ENCODE assay signal across 21 cellular contexts in the genomic region with DNA sequence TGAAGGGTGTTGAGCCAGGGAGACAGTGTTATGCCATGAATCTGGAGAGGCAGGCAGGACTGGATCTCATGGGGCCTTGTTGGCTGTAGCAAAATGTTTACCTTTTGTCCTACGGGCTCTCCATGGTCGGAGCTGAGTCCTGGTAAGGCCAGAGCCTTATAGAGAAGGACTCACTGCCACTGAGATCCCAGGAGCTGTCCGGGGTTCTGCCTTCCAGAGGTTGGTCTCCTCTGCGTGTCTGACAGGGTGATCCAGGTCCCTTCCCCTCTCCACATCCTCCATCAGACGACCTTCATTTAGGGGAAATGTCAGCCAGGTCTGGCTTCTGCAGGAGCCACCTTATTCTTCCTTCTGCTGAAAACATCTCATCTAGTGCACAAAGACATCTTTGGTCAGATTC.
DNase-seq lines count a peak whose midpoint lies in the region; ATAC-seq and TF ChIP-seq lines count a peak whose summit lies in the region.
"Had no signal": no experiment of that assay in that cellular context is flagged by ENCODE, and none has a peak within 500 bp of the region (broad histone marks: within the 10 kb centered on the region; RNA-seq: fewer than 3 reads in every experiment).

No MANE protein-coding gene starts in this region.

- H3K4me1 ChIP-seq in HEK293 (ENCODE audit: control insufficient read depth, insufficient read depth, low read length): no peaks in the 10 kb centered on the region
- H3K4me1 ChIP-seq: Caco-2 had no signal

- H3K9me3 Mint-ChIP-seq in nephron progenitor cell: no peaks in the 10 kb centered on the region
- peaks cover 3% of the 10 kb centered on the region for H3K9me3 Mint-ChIP-seq in stimulated activated effector memory CD8-positive, alpha-beta T cell treated with anti-CD3 and anti-CD28 coated beads, Interleukin-12 subunit alpha, Interleukin-12 subunit beta, amount 100 ng/mL, for 72 hours
- H3K9me3 Mint-ChIP-seq: CD8-positive, alpha-beta T cell had no signal

- DNase-seq in ELF-1 (ENCODE audit: low read depth, low spot score) (peak; percentile 13), coronary artery (ENCODE audit: low spot score) (peak; percentile 28), nephron progenitor cell (peak; percentile 29), RWPE1 (ENCODE audit: low spot score) (no peak)
- DNase-seq in stimulated activated effector memory CD8-positive, alpha-beta T cell treated with anti-CD3 and anti-CD28 coated beads, Interleukin-12 subunit alpha, Interleukin-12 subunit beta, amount 100 ng/mL, for 72 hours (ENCODE audit: low spot score in 2 of 2): no peak
- DNase-seq: Caco-2; CD8-positive, alpha-beta T cell; EL; GF-D8; HCEC 1CT; KG1; MG63; NCI-H2029; NCI-H446; NCI-H524 treated with DMSO at 0.1 percent for 48 hours; NCI-H774; T-helper 1 cell had no signal

- H3K4me3 ChIP-seq in HEK293 (ENCODE audit: low read depth, low read length): no peak overlapping the region
- no peak overlapping the region for H3K4me3 ChIP-seq in coronary artery
- H3K4me3 ChIP-seq: MG63 had no signal

- no peaks in the 10 kb centered on the region for H3K36me3 ChIP-seq in HEK293 (ENCODE audit: control insufficient read depth in 2 of 2, insufficient read depth in 1 of 2, low read length in 2 of 2)
- H3K36me3 ChIP-seq: MG63 had no signal

- no peak overlapping the region for H3K27ac Mint-ChIP-seq in nephron progenitor cell
- no peak overlapping the region for H3K27ac Mint-ChIP-seq in stimulated activated effector memory CD8-positive, alpha-beta T cell treated with anti-CD3 and anti-CD28 coated beads, Interleukin-12 subunit alpha, Interleukin-12 subunit beta, amount 100 ng/mL, for 72 hours
- H3K27ac Mint-ChIP-seq: B cell; CD8-positive, alpha-beta T cell had no signal

- H3K27me3 Mint-ChIP-seq in nephron progenitor cell (ENCODE audit: low read depth, poor library complexity): peaks cover 30% of the 10 kb centered on the region
- H3K27me3 Mint-ChIP-seq: B cell had no signal

- H3K4me3 Mint-ChIP-seq in nephron progenitor cell: no peak overlapping the region
- no peak overlapping the region for H3K4me3 Mint-ChIP-seq in stimulated activated effector memory CD8-positive, alpha-beta T cell treated with anti-CD3 and anti-CD28 coated beads, Interleukin-12 subunit alpha, Interleukin-12 subunit beta, amount 100 ng/mL, for 72 hours
- H3K4me3 Mint-ChIP-seq: B cell; CD8-positive, alpha-beta T cell had no signal

- ATAC-seq in stimulated activated effector memory CD8-positive, alpha-beta T cell treated with anti-CD3 and anti-CD28 coated beads, Interleukin-12 subunit alpha, Interleukin-12 subunit beta, amount 100 ng/mL, for 72 hours: no peak
- no peak for ATAC-seq in GM19395 (IDR thresholded peaks at IDR 0.05; ENCODE audit: unreplicated experiment)
- ATAC-seq: CD8-positive, alpha-beta T cell had no signal

- no peak overlapping the region for H3K27ac ChIP-seq in HEK293 (ENCODE audit: extremely low read depth, low read depth, low read length)
- H3K27ac ChIP-seq in coronary artery: no peak overlapping the region
- H3K27ac ChIP-seq in RWPE1: no peak overlapping the region
- H3K27ac ChIP-seq: C4-2B had no signal

- no peak for TF ChIP-seq CTCF in HEK293 (tag by site-specific recombination; IDR thresholded peaks at IDR 0.05)
- TF ChIP-seq CTCF in coronary artery (IDR thresholded peaks at IDR 0.05): no peak
- TF ChIP-seq CTCF in nephron progenitor cell (IDR thresholded peaks at IDR 0.05): no peak
- no peak for TF ChIP-seq CTCF in RWPE1 (conservative IDR thresholded peaks at IDR 0.05; ENCODE audit: low read depth)

- H3K9me3 ChIP-seq in HEK293 (ENCODE audit: control insufficient read depth, insufficient read depth, low read depth, low read length): no peaks in the 10 kb centered on the region
- H3K9me3 ChIP-seq: Caco-2, MG63 had no signal

- no peaks in the 10 kb centered on the region for H3K4me1 Mint-ChIP-seq in nephron progenitor cell
- H3K4me1 Mint-ChIP-seq in stimulated activated effector memory CD8-positive, alpha-beta T cell treated with anti-CD3 and anti-CD28 coated beads, Interleukin-12 subunit alpha, Interleukin-12 subunit beta, amount 100 ng/mL, for 72 hours: no peaks in the 10 kb centered on the region
- H3K4me1 Mint-ChIP-seq: B cell had no signal

- CTCF ChIA-PET in HEK293 (lab: Yijun Ruan, JAX) (interaction anchor here (1.0 kb wide), 1 partner anchor 12 kb away, joined by 3 read pairs; no protein-coding TSS in a partner anchor), RWPE1 (lab: Yijun Ruan, JAX) (interaction anchor here (0.6 kb wide), 1 partner anchor 80 kb away, joined by 3 read pairs; no protein-coding TSS in a partner anchor)

- no peaks in the 10 kb centered on the region for H3K36me3 Mint-ChIP-seq in nephron progenitor cell (ENCODE audit: low read depth)
- H3K36me3 Mint-ChIP-seq in stimulated activated effector memory CD8-positive, alpha-beta T cell treated with anti-CD3 and anti-CD28 coated beads, Interleukin-12 subunit alpha, Interleukin-12 subunit beta, amount 100 ng/mL, for 72 hours: no peaks in the 10 kb centered on the region
- H3K36me3 Mint-ChIP-seq: CD8-positive, alpha-beta T cell had no signal

- POLR2A ChIA-PET in HEK293 (lab: Yijun Ruan, JAX) (no interaction called here), RWPE1 (lab: Yijun Ruan, JAX; ENCODE audit: low non-redundant PET) (no interaction called here)

TF ChIP-seq in HEK293, 187 proteins besides CTCF, POLR2A, EP300 and RAD21:
- TF ChIP-seq ZNF221 (tag by site-specific recombination; IDR thresholded peaks at IDR 0.05; ENCODE audit: borderline replicate concordance) (no peak), MZF1 (tag by site-specific recombination; IDR thresholded peaks at IDR 0.05; ENCODE audit: borderline replicate concordance) (no peak), ZNF175 (tag by site-specific recombination; IDR thresholded peaks at IDR 0.05) (no peak), ZSCAN23 (tag by site-specific recombination; IDR thresholded peaks at IDR 0.05) (no peak)
- TF ChIP-seq, protein P1, sequence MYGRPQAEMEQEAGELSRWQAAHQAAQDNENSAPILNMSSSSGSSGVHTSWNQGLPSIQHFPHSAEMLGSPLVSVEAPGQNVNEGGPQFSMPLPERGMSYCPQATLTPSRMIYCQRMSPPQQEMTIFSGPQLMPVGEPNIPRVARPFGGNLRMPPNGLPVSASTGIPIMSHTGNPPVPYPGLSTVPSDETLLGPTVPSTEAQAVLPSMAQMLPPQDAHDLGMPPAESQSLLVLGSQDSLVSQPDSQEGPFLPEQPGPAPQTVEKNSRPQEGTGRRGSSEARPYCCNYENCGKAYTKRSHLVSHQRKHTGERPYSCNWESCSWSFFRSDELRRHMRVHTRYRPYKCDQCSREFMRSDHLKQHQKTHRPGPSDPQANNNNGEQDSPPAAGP (tag by site-specific recombination; IDR thresholded peaks at IDR 0.05): no peak
- TF ChIP-seq, protein P2, sequence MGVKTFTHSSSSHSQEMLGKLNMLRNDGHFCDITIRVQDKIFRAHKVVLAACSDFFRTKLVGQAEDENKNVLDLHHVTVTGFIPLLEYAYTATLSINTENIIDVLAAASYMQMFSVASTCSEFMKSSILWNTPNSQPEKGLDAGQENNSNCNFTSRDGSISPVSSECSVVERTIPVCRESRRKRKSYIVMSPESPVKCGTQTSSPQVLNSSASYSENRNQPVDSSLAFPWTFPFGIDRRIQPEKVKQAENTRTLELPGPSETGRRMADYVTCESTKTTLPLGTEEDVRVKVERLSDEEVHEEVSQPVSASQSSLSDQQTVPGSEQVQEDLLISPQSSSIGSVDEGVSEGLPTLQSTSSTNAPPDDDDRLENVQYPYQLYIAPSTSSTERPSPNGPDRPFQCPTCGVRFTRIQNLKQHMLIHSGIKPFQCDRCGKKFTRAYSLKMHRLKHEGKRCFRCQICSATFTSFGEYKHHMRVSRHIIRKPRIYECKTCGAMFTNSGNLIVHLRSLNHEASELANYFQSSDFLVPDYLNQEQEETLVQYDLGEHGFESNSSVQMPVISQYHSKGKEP (tag by site-specific recombination; IDR thresholded peaks at IDR 0.05): no peak
- TF ChIP-seq, protein P3, sequence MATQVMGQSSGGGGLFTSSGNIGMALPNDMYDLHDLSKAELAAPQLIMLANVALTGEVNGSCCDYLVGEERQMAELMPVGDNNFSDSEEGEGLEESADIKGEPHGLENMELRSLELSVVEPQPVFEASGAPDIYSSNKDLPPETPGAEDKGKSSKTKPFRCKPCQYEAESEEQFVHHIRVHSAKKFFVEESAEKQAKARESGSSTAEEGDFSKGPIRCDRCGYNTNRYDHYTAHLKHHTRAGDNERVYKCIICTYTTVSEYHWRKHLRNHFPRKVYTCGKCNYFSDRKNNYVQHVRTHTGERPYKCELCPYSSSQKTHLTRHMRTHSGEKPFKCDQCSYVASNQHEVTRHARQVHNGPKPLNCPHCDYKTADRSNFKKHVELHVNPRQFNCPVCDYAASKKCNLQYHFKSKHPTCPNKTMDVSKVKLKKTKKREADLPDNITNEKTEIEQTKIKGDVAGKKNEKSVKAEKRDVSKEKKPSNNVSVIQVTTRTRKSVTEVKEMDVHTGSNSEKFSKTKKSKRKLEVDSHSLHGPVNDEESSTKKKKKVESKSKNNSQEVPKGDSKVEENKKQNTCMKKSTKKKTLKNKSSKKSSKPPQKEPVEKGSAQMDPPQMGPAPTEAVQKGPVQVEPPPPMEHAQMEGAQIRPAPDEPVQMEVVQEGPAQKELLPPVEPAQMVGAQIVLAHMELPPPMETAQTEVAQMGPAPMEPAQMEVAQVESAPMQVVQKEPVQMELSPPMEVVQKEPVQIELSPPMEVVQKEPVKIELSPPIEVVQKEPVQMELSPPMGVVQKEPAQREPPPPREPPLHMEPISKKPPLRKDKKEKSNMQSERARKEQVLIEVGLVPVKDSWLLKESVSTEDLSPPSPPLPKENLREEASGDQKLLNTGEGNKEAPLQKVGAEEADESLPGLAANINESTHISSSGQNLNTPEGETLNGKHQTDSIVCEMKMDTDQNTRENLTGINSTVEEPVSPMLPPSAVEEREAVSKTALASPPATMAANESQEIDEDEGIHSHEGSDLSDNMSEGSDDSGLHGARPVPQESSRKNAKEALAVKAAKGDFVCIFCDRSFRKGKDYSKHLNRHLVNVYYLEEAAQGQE (tag by site-specific recombination; IDR thresholded peaks at IDR 0.05): peak; percentile 34; the same call in 1 of the 2 replicates

Comparison
In these comparisons a context has a peak if more than half of its experiments do, and no peak if none do; other contexts are left out.
1. DNase-seq: peak in ELF-1 (single experiment), coronary artery (single experiment) and nephron progenitor cell (single experiment); none in RWPE1 (single experiment) and stimulated activated effector memory CD8-positive, alpha-beta T cell treated with anti-CD3 and anti-CD28 coated beads, Interleukin-12 subunit alpha, Interleukin-12 subunit beta, amount 100 ng/mL, for 72 hours (0 of 2).